9 cellular contexts compared by ENCODE assay signal in the genomic region with DNA sequence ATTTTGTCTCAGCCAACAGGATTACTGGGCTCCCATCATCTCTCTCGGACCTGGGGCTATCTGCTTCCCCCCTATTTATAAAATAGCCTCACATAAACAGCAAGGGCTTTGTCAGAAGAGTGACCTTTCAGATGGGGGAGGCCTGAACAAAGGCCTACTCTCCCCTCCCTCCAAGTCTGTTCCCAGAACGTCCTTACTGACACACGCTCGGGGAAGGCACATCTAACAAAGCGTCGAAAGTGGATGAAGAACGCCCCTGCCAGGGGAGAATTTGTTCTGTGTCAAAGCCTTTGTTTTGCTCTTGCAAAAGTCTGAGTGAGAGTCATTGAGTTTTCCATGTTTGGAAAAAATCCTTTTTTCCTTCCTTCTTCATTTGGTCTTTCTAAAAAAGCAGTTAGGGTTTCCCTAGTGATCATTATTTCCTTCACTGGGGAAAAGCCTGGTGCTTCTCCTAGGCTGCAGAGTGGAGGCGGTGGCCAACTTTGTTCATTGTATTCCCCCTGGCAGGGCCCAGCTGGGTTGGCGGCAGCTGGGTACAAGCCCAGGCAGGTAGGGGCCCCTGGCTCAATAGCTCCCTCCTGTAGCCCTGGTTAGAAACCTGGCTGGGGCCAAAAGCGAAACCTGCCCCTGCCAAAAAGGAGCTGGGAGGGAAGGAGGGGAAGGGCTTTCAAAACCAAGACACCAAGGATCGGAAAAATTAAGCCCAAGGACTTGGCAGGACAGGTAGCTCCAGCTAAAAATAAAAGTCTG.
DNase-seq lines count a peak whose midpoint lies in the region; ATAC-seq and TF ChIP-seq lines count a peak whose summit lies in the region.
"Had no signal": no experiment of that assay in that cellular context is flagged by ENCODE, and none has a peak within 500 bp of the region (broad histone marks: within the 10 kb centered on the region; RNA-seq: fewer than 3 reads in every experiment).

No MANE protein-coding gene starts in this region.

- H3K4me3 ChIP-seq in ascending aorta = no peak overlapping the region

- no peaks in the 10 kb centered on the region for H3K36me3 ChIP-seq in ascending aorta

- H3K4me1 Mint-ChIP-seq in CD4-positive, alpha-beta T cell (ENCODE audit: low read depth) = no peaks in the 10 kb centered on the region
- H3K4me1 Mint-ChIP-seq in nephron progenitor cell = peaks cover 86% of the 10 kb centered on the region

- peaks cover 66% of the 10 kb centered on the region for H3K36me3 Mint-ChIP-seq in CD4-positive, alpha-beta T cell (ENCODE audit: low read depth)
- no peaks in the 10 kb centered on the region for H3K36me3 Mint-ChIP-seq in nephron progenitor cell (ENCODE audit: low read depth)

- no peaks in the 10 kb centered on the region for H3K9me3 Mint-ChIP-seq in CD4-positive, alpha-beta T cell
- H3K9me3 Mint-ChIP-seq in nephron progenitor cell = no peaks in the 10 kb centered on the region

- H3K27me3 ChIP-seq in CD4-positive, alpha-beta T cell (ENCODE audit: control insufficient read depth, insufficient read depth, low read length) = no peaks in the 10 kb centered on the region
- no peaks in the 10 kb centered on the region for H3K27me3 ChIP-seq in ascending aorta

- intact Hi-C loops in CD4-positive, alpha-beta T cell (cut with DNase I, micrococcal nuclease) = no loop called here
- intact Hi-C loops in ascending aorta (cut with DNase I) = loop anchor here (1.0 kb wide), 2 partner anchors 22 to 45 kb away; no protein-coding TSS in a partner anchor

- CTCF ChIA-PET in CD4-positive, alpha-beta T cell (lab: Charles Lee) = interaction anchor here (2.7 kb wide), 1 partner anchor 22 kb away, joined by 7 read pairs; no protein-coding TSS in a partner anchor

- ATAC-seq in CD4-positive, alpha-beta T cell (ENCODE audit: poor library complexity) = no peak
- ATAC-seq in left lobe of liver (no peak), HG02763 (IDR thresholded peaks at IDR 0.05; ENCODE audit: unreplicated experiment) (no peak)

- peak overlapping the region; percentile 79 for H3K4me3 Mint-ChIP-seq in CD4-positive, alpha-beta T cell
- H3K4me3 Mint-ChIP-seq in nephron progenitor cell = no peak overlapping the region

- peaks cover 39 to 79% of the 10 kb centered on the region in 2 donors for H3K4me1 ChIP-seq in ascending aorta

- no peaks in the 10 kb centered on the region for H3K27me3 Mint-ChIP-seq in CD4-positive, alpha-beta T cell
- peaks cover 9% of the 10 kb centered on the region for H3K27me3 Mint-ChIP-seq in nephron progenitor cell (ENCODE audit: low read depth, poor library complexity)

- no peak for TF ChIP-seq CTCF in CD4-positive, alpha-beta T cell (IDR thresholded peaks at IDR 0.05)
- TF ChIP-seq CTCF in ascending aorta (IDR thresholded peaks at IDR 0.05) (no peak), nephron progenitor cell (IDR thresholded peaks at IDR 0.05) (no peak)

- POLR2A ChIA-PET in CD4-positive, alpha-beta T cell (lab: Charles Lee) = interaction anchor here (0.9 to 2.4 kb wide), 7 partner anchors 10 to 79 kb away, joined by 3 to 8 read pairs (median 5); no protein-coding TSS in a partner anchor

- no peak for DNase-seq in CD4-positive, alpha-beta T cell
- peak; percentile 44 for DNase-seq in NCI-H1436 treated with DMSO at 0.1 percent for 48 hours (lab: John Stamatoyannopoulos, UW)
- no peak for DNase-seq in ascending aorta (ENCODE audit: low spot score in 2 of 2)
- no peak for DNase-seq in nephron progenitor cell
- no peak for DNase-seq in stimulated activated CD4-positive, alpha-beta T cell treated with anti-CD3 and anti-CD28 coated beads, Interleukin-4, amount 100 ng/mL, for 24 hours
- no peak for DNase-seq in hepatic stellate cell (ENCODE audit: low spot score)
- no peak for DNase-seq in left lobe of liver (ENCODE audit: low spot score)
- DNase-seq: NCI-H187 treated with DMSO at 0.1 percent for 48 hours had no signal

- H3K9me3 ChIP-seq in CD4-positive, alpha-beta T cell (ENCODE audit: control insufficient read depth, low read length) = no peaks in the 10 kb centered on the region
- no peaks in the 10 kb centered on the region for H3K9me3 ChIP-seq in ascending aorta

- H3K27ac Mint-ChIP-seq in CD4-positive, alpha-beta T cell = no peak overlapping the region
- peak overlapping the region; percentile 78 for H3K27ac Mint-ChIP-seq in nephron progenitor cell

- H3K27ac ChIP-seq in CD4-positive, alpha-beta T cell (ENCODE audit: low read depth, low read length) = no peak overlapping the region
- peak overlapping the region; percentile 77 to 91 for H3K27ac ChIP-seq in ascending aorta
